In the genomic region with DNA sequence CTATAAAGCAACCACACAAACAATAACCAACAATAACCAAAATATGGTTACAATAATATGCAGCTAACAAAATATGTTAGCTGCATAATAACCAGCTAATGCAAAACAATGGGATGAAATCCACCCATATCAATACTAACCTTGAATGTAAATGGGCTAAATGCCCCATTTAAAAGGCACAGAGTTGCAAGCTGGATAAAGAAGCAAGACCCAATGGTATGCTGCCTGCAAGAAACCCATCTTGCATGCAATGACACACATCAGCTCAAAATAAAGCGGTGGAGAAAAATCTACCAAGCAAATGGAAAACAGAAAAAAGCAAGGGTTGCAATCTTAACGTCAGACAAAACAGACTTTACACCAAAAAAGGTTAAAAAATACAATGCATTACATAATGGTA, we compare ENCODE assay signal across 34 cellular contexts.
"Had no signal": no experiment of that assay in that cellular context is flagged by ENCODE, and none has a peak within 500 bp of the region (broad histone marks: within the 10 kb centered on the region; RNA-seq: fewer than 3 reads in every experiment).

No MANE protein-coding gene starts in this region.

- H3K4me3 ChIP-seq: MG63 had no signal

- DNase-seq: Karpas-422, Kasumi-1, MG63, MM.1S, MV-4-11, NCI-H1048, NCI-H1092, NCI-H1092 treated with DMSO at 0.1 percent for 48 hours, NCI-H1105, NCI-H1105 treated with DMSO at 0.1 percent for 48 hours, NCI-H1417, NCI-H1417 treated with DMSO at 0.1 percent for 48 hours, NCI-H1436, NCI-H1436 treated with DMSO at 0.1 percent for 48 hours, NCI-H146, NCI-H1694, NCI-H1694 treated with DMSO at 0.1 percent for 48 hours, NCI-H187, NCI-H187 treated with DMSO at 0.1 percent for 48 hours, NCI-H1930, NCI-H2029, NCI-H2029 treated with DMSO at 0.1 percent for 48 hours, NCI-H2081, NCI-H2081 treated with DMSO at 0.1 percent for 48 hours, NCI-H2107, NCI-H2171, NCI-H2171 treated with DMSO at 0.1 percent for 48 hours, NCI-H2227 treated with DMSO at 0.1 percent for 48 hours, NCI-H226, NCI-H345, NCI-H446, NCI-H446 treated with DMSO at 0.1 percent for 48 hours, NCI-H510A, NCI-H510A treated with DMSO at 0.1 percent for 48 hours had no signal

- H3K36me3 ChIP-seq: MG63 had no signal
